8 cellular contexts compared by ENCODE assay signal in the genomic region with DNA sequence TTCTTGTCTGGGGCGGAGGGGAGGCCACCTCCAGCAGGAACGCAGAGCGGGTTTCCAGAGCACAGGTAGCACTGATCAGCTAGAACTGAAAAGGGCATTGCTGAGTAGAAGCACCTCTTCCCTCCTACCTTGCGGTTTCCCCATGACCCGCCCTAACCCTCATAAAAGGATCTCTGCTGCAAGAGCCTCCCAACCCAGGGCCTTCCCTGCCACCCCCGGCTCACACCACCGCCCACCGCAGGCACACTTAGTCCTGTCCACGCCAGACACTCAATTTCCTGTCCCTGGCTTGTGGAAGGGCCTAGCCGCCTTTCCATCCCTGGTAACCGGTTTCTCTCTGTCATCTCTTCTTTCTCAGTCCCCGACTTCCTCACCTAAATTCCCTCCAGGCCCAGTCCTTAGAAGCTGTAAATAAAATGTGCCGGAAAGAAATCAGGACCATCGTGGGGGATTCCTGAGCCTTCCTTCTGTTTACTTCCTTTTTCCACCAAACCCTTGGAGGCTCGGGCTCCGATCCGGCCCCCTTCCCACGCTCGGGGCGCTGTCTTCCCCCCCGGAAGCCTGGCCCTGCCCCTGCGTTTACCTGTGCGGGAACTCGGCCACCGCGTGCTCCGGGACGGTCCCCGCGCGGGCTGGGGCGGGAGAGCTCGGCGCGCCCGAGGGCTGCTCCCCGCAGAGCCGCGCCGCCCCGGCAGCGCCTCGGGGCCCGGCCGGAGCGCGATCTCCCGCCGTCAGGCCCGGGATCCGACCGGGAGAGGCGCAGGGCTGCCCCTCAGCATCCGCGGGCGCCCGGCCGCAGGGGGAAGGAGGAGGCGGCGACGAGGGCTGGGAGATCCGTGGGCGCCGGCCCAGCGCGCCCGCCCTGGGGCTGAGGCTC. TPM values are rescaled to one million over a fixed set of nuclear protein-coding genes. Genes with fewer than 3 reads are reported as not detected.
DNase-seq lines count a peak whose midpoint lies in the region; ATAC-seq and TF ChIP-seq lines count a peak whose summit lies in the region.

No MANE protein-coding gene starts in this region.

- H3K4me1 ChIP-seq in DND-41 (ENCODE audit: insufficient read depth, low read length) (peaks cover 57% of the 10 kb centered on the region), KMS-11 (ENCODE audit: low read depth, poor library complexity, severe bottlenecking) (peaks cover 29% of the 10 kb centered on the region), mesendoderm (ENCODE audit: control insufficient read depth, low read depth, low read length) (no peaks in the 10 kb centered on the region)

- H3K27ac ChIP-seq in DND-41 (ENCODE audit: low read length) (peak overlapping the region; percentile 66), KMS-11 (peak overlapping the region; percentile 63), mesendoderm (ENCODE audit: low read depth, low read length) (no peak overlapping the region)

- peak overlapping the region; percentile 84 for H3K4me2 ChIP-seq in DND-41 (ENCODE audit: insufficient read depth, low read length)
- peak overlapping the region; percentile 61 for H3K4me2 ChIP-seq in KMS-11
- H3K4me2 ChIP-seq in mesendoderm (ENCODE audit: low read length) = peak overlapping the region; percentile 70

- no peak overlapping the region for H4K5ac ChIP-seq in mesendoderm (ENCODE audit: low read length)

- peak overlapping the region; percentile 26 for H3K4ac ChIP-seq in mesendoderm (ENCODE audit: low read depth, low read length)

- H2BK5ac ChIP-seq in mesendoderm (ENCODE audit: low read length) = no peak overlapping the region

- DNase-seq in DND-41 (peak; percentile 60), mesendoderm (peak; percentile 46), NCI-H1930 (lab: John Stamatoyannopoulos, UW) (no peak)
- peak; percentile 73 for DNase-seq in activated CD4-positive, alpha-beta T cell treated with anti-CD3 and anti-CD28 coated beads for 48 hours
- DNase-seq in stimulated activated naive CD4-positive, alpha-beta T cell (lab: John Stamatoyannopoulos, UW) = peak; percentile 9 to 52 (median 44)

- ATAC-seq in DND-41 (ENCODE audit: insufficient read depth, low read depth) = peak; percentile 48
- peak; percentile 11 for ATAC-seq in GM21576 (IDR thresholded peaks at IDR 0.05; ENCODE audit: unreplicated experiment)

- H3K4me3 ChIP-seq in DND-41 (ENCODE audit: low read depth in 1 of 2, low read length in 2 of 2) (peak overlapping the region; percentile 68 to 85; a peak in 3 of 4 replicates), KMS-11 (IDR thresholded peaks at IDR 0.05; ENCODE audit: insufficient read depth, low read depth, low read length) (no peak overlapping the region), mesendoderm (ENCODE audit: low read length) (peak overlapping the region; percentile 42)

- peak overlapping the region; percentile 78 for H3K18ac ChIP-seq in mesendoderm (ENCODE audit: low read length)

- no peak overlapping the region for H3K23ac ChIP-seq in mesendoderm (ENCODE audit: low read length)

- intact Hi-C loops in dendritic cell treated with granulocyte-macrophage colony-stimulating factor and Interleukin-4, amounts not matched to agents 40 ng/mL and 50 ng/mL, for 4 days (cut with micrococcal nuclease) = no loop called here

- peaks cover 37% of the 10 kb centered on the region for H3K36me3 ChIP-seq in DND-41 (ENCODE audit: insufficient read depth, low read length)
- no peaks in the 10 kb centered on the region for H3K36me3 ChIP-seq in KMS-11 (ENCODE audit: insufficient read depth)
- H3K36me3 ChIP-seq in mesendoderm (ENCODE audit: control insufficient read depth, insufficient read depth, low read length) = no peaks in the 10 kb centered on the region

- H4K20me1 ChIP-seq in DND-41 (ENCODE audit: insufficient read depth, low read length) (peaks cover 34% of the 10 kb centered on the region), KMS-11 (ENCODE audit: insufficient read depth) (no peaks in the 10 kb centered on the region)

- H3K36me3 Mint-ChIP-seq in dendritic cell treated with granulocyte-macrophage colony-stimulating factor and Interleukin-4, amounts not matched to agents 40 ng/mL and 50 ng/mL, for 4 days (ENCODE audit: low read depth) = no peaks in the 10 kb centered on the region

- H3K79me2 ChIP-seq in DND-41 (ENCODE audit: insufficient read depth, low read length) = peaks cover 52% of the 10 kb centered on the region
- H3K79me2 ChIP-seq in KMS-11 (ENCODE audit: insufficient read depth, low read depth) = peaks cover 38% of the 10 kb centered on the region
- peaks cover 5% of the 10 kb centered on the region for H3K79me2 ChIP-seq in mesendoderm (ENCODE audit: control insufficient read depth, insufficient read depth, low read length)

- H2AFZ ChIP-seq in DND-41 (ENCODE audit: low read depth, low read length) (peak overlapping the region; percentile 86), KMS-11 (ENCODE audit: low read depth) (peak overlapping the region; percentile 71)

- H3K79me1 ChIP-seq in mesendoderm (ENCODE audit: low read length) = peaks cover 5% of the 10 kb centered on the region

- peak overlapping the region; percentile 92 for H3K56ac ChIP-seq in mesendoderm (ENCODE audit: low read length)

- H3K4me1 Mint-ChIP-seq in dendritic cell treated with granulocyte-macrophage colony-stimulating factor and Interleukin-4, amounts not matched to agents 40 ng/mL and 50 ng/mL, for 4 days (ENCODE audit: low read depth) = peaks cover 33% of the 10 kb centered on the region

- no CpG with 5 or more reads among the region's 67 CpGs for WGBS in mesendoderm (ENCODE audit: extremely low coverage, insufficient coverage, low lambda C conversion rate)

- no peak overlapping the region for H4K8ac ChIP-seq in mesendoderm (ENCODE audit: low read depth, low read length)

- TF ChIP-seq CTCF in DND-41 (IDR thresholded peaks at IDR 0.05; ENCODE audit: borderline replicate concordance, extremely low read depth, low read length, poor library complexity, severe bottlenecking) = no peak
- no peak for TF ChIP-seq CTCF in KMS-11 (conservative IDR thresholded peaks at IDR 0.05; ENCODE audit: low read depth, low read length)

- peak overlapping the region; percentile 82 for H3K9ac ChIP-seq in DND-41 (ENCODE audit: low read depth, low read length)
- H3K9ac ChIP-seq in KMS-11 = peak overlapping the region; percentile 72
- H3K9ac ChIP-seq in mesendoderm (ENCODE audit: low read length) = peak overlapping the region; percentile 79

- H2AK5ac ChIP-seq in mesendoderm (ENCODE audit: low read length) = no peak overlapping the region

- peaks cover 38% of the 10 kb centered on the region for H3K27me3 Mint-ChIP-seq in dendritic cell treated with granulocyte-macrophage colony-stimulating factor and Interleukin-4, amounts not matched to agents 40 ng/mL and 50 ng/mL, for 4 days

- no peaks in the 10 kb centered on the region for H3K9me3 Mint-ChIP-seq in dendritic cell treated with granulocyte-macrophage colony-stimulating factor and Interleukin-4, amounts not matched to agents 40 ng/mL and 50 ng/mL, for 4 days

- H3K9me3 ChIP-seq in DND-41 (ENCODE audit: insufficient read depth, low read length, severe bottlenecking) = no peaks in the 10 kb centered on the region

- peak overlapping the region; percentile 69 for H3K27ac Mint-ChIP-seq in dendritic cell treated with granulocyte-macrophage colony-stimulating factor and Interleukin-4, amounts not matched to agents 40 ng/mL and 50 ng/mL, for 4 days

- H3K4me3 Mint-ChIP-seq in dendritic cell treated with granulocyte-macrophage colony-stimulating factor and Interleukin-4, amounts not matched to agents 40 ng/mL and 50 ng/mL, for 4 days = peak overlapping the region; percentile 72

- H2BK15ac ChIP-seq in mesendoderm (replicated peaks; ENCODE audit: low read depth) = no peak overlapping the region

- H3K27me3 ChIP-seq in DND-41 (ENCODE audit: insufficient read depth, low read length, poor library complexity) (no peaks in the 10 kb centered on the region), KMS-11 (ENCODE audit: insufficient read depth, low read depth) (no peaks in the 10 kb centered on the region), mesendoderm (ENCODE audit: insufficient read depth, low read length, poor library complexity) (no peaks in the 10 kb centered on the region)

- no peak overlapping the region for H2BK120ac ChIP-seq in mesendoderm (ENCODE audit: low read depth, low read length)

RNA-seq across cellular contexts. Expression of gene ADCY3, which starts 0.7 kb away (rescaled TPM):
- polyA plus RNA-seq in mesendoderm (2013, experiment 1 of 2) = 17.0 TPM
- 18.1 TPM for polyA plus RNA-seq in mesendoderm (2013, experiment 2 of 2)

RNA-seq across cellular contexts. Expression of gene DNAJC27, which starts 52.4 kb away (rescaled TPM):
- 1.5 TPM for polyA plus RNA-seq in mesendoderm (2013, experiment 1 of 2)
- 1.6 TPM for polyA plus RNA-seq in mesendoderm (2013, experiment 2 of 2)

Comparison
In these comparisons a context has a peak if more than half of its experiments do, and no peak if none do; other contexts are left out.
1. DNase-seq: peak in DND-41 (single experiment), activated CD4-positive, alpha-beta T cell treated with anti-CD3 and anti-CD28 coated beads for 48 hours (single experiment), mesendoderm (single experiment) and stimulated activated naive CD4-positive, alpha-beta T cell (6 of 6); none in NCI-H1930 (0 of 2).
2. Peak in every context shown above with its lines, with median percentiles within 50 percentile points of each other: H3K4me2 ChIP-seq and H3K9ac ChIP-seq.